29 cellular contexts compared by ENCODE assay signal in the genomic region with DNA sequence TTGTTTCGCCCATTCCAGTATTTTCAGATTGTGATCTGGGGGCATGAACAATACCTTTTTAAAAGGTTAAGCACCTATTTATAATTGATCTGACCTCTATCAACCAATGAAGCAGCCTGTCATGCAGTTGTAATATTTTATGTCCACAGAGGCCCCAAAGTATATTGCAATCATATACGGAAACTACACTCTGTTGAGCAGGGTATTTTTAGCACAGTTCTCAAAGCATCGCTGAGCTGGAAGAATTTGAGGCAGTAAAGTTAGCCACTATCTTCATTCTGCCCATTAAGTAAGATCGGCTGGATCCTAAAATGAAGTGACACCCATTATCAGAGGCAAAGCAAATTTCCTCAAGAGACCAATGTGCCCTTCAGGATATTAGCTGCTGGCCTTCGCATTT. TPM values are rescaled to one million over a fixed set of nuclear protein-coding genes. Genes with fewer than 3 reads are reported as not detected.
"Had no signal": no experiment of that assay in that cellular context is flagged by ENCODE, and none has a peak within 500 bp of the region (broad histone marks: within the 10 kb centered on the region; RNA-seq: fewer than 3 reads in every experiment).

No MANE protein-coding gene starts in this region.

- H3K36me3 Mint-ChIP-seq: activated CD4-positive, alpha-beta memory T cell treated with anti-CD3 and anti-CD28 coated beads for 36 hours; activated naive CD8-positive, alpha-beta T cell treated with anti-CD3 and anti-CD28 coated beads for 36 hours; T-cell had no signal

- H3K4me1 ChIP-seq: adrenal gland, body of pancreas, esophagus squamous epithelium, right lobe of liver, testis, transverse colon had no signal

- H3K36me3 ChIP-seq: adrenal gland, esophagus squamous epithelium, neutrophil, right lobe of liver, transverse colon had no signal

- H3K4me3 ChIP-seq: adrenal gland, body of pancreas, esophagus squamous epithelium, right lobe of liver, testis, transverse colon had no signal

- H3K27me3 ChIP-seq: adrenal gland, body of pancreas, esophagus squamous epithelium, neutrophil, right lobe of liver, testis, transverse colon had no signal

- H3K4me1 Mint-ChIP-seq: T-cell had no signal

- H3K27ac Mint-ChIP-seq: activated CD4-positive, alpha-beta memory T cell treated with anti-CD3 and anti-CD28 coated beads for 36 hours; activated naive CD4-positive, alpha-beta T cell treated with anti-CD3 and anti-CD28 coated beads for 36 hours; activated naive CD8-positive, alpha-beta T cell treated with anti-CD3 and anti-CD28 coated beads for 36 hours; activated T-helper 1 cell treated with anti-CD3 and anti-CD28 coated beads, Interleukin-12 subunit alpha, Interleukin-12 subunit beta, Interleukin-2, Interleukin-4 antibody, amounts not matched to agents 30 ng/mL and 10 ng/mL and 1 ng/mL, durations not matched to agents 14 hours and 24 hours and 36 hours; endodermal cell; nephron progenitor cell; T-cell had no signal

- DNase-seq: activated CD4-positive, alpha-beta memory T cell treated with anti-CD3 and anti-CD28 coated beads for 36 hours; activated CD4-positive, alpha-beta T cell treated with anti-CD3 and anti-CD28 coated beads for 48 hours; activated CD8-positive, alpha-beta memory T cell treated with anti-CD3 and anti-CD28 coated beads, Interleukin-2, amount 50 U/mL, for 4 hours; activated effector memory CD4-positive, alpha-beta T cell treated with anti-CD3 and anti-CD28 coated beads, Interleukin-2, amount 50 U/mL, for 16 hours; activated naive CD4-positive, alpha-beta T cell treated with anti-CD3 and anti-CD28 coated beads for 36 hours; activated naive CD8-positive, alpha-beta T cell treated with anti-CD3 and anti-CD28 coated beads for 36 hours; activated T-cell treated with anti-CD3 and anti-CD28 coated beads, Interleukin-2, amount 50 U/mL, for 1 hour; adrenal gland; aorta; body of pancreas; cortex of kidney; endodermal cell; esophagus squamous epithelium; foreskin melanocyte; islet precursor cell; left cardiac atrium; mesendoderm; nephron progenitor cell; right lobe of liver; stimulated activated CD4-positive, alpha-beta T cell treated with anti-CD3 and anti-CD28 coated beads, Interleukin-12 subunit alpha, Interleukin-12 subunit beta, amount 100 ng/mL, for 4 hours; stimulated activated CD4-positive, alpha-beta T cell treated with anti-CD3 and anti-CD28 coated beads, Interleukin-4, amount 100 ng/mL, for 1 hour; stimulated activated naive CD8-positive, alpha-beta T cell treated with anti-CD3 and anti-CD28 coated beads, Interleukin-15, Interleukin-2, amounts not matched to agents 100 U/mL and 50 U/mL, for 24 hours; T-cell; testis; transverse colon had no signal

- H3K27me3 Mint-ChIP-seq: activated naive CD8-positive, alpha-beta T cell treated with anti-CD3 and anti-CD28 coated beads for 36 hours; T-cell had no signal

- H3K9me3 Mint-ChIP-seq: activated CD4-positive, alpha-beta memory T cell treated with anti-CD3 and anti-CD28 coated beads for 36 hours; activated naive CD4-positive, alpha-beta T cell treated with anti-CD3 and anti-CD28 coated beads for 36 hours; activated naive CD8-positive, alpha-beta T cell treated with anti-CD3 and anti-CD28 coated beads for 36 hours; activated T-helper 1 cell treated with anti-CD3 and anti-CD28 coated beads, Interleukin-12 subunit alpha, Interleukin-12 subunit beta, Interleukin-2, Interleukin-4 antibody, amounts not matched to agents 30 ng/mL and 10 ng/mL and 1 ng/mL, durations not matched to agents 14 hours and 24 hours and 36 hours; endodermal cell; nephron progenitor cell; T-cell had no signal

- ATAC-seq: activated CD4-positive, CD25-positive, alpha-beta regulatory T cell treated with anti-CD3 and anti-CD28 coated beads, Interleukin-2, amount 50 U/mL, for 24 hours; body of pancreas; left cardiac atrium; right lobe of liver; stimulated activated naive CD8-positive, alpha-beta T cell treated with anti-CD3 and anti-CD28 coated beads, Interleukin-15, Interleukin-2, amounts not matched to agents 100 U/mL and 50 U/mL, for 24 hours; T-cell had no signal

- H3K4me3 Mint-ChIP-seq: activated CD4-positive, alpha-beta memory T cell treated with anti-CD3 and anti-CD28 coated beads for 36 hours; activated naive CD4-positive, alpha-beta T cell treated with anti-CD3 and anti-CD28 coated beads for 36 hours; activated naive CD8-positive, alpha-beta T cell treated with anti-CD3 and anti-CD28 coated beads for 36 hours; activated T-helper 1 cell treated with anti-CD3 and anti-CD28 coated beads, Interleukin-12 subunit alpha, Interleukin-12 subunit beta, Interleukin-2, Interleukin-4 antibody, amounts not matched to agents 30 ng/mL and 10 ng/mL and 1 ng/mL, durations not matched to agents 14 hours and 24 hours and 36 hours; endodermal cell; nephron progenitor cell; T-cell had no signal

- H3K9me3 ChIP-seq: adrenal gland, body of pancreas, esophagus squamous epithelium, neutrophil, right lobe of liver, testis, transverse colon had no signal

- H3K27ac ChIP-seq: adrenal gland, body of pancreas, esophagus squamous epithelium, neutrophil, right lobe of liver, testis, transverse colon had no signal

RNA-seq across cellular contexts. Expression of gene GRIP1, which starts 47.7 kb away (rescaled TPM):
- total RNA-seq: activated T-helper 1 cell treated with anti-CD3 and anti-CD28 coated beads, Interleukin-12 subunit alpha, Interleukin-12 subunit beta, Interleukin-2, Interleukin-4 antibody, amounts not matched to agents 30 ng/mL and 10 ng/mL and 1 ng/mL, durations not matched to agents 14 hours and 24 hours and 36 hours; T-helper 2 cell treated with Interferon-gamma antibody and Interleukin-4, amounts not matched to agents 100 ng/mL and 5 ng/mL, for 36 hours had no signal
